ENCODE assay signal across 2 cellular contexts in the genomic region with DNA sequence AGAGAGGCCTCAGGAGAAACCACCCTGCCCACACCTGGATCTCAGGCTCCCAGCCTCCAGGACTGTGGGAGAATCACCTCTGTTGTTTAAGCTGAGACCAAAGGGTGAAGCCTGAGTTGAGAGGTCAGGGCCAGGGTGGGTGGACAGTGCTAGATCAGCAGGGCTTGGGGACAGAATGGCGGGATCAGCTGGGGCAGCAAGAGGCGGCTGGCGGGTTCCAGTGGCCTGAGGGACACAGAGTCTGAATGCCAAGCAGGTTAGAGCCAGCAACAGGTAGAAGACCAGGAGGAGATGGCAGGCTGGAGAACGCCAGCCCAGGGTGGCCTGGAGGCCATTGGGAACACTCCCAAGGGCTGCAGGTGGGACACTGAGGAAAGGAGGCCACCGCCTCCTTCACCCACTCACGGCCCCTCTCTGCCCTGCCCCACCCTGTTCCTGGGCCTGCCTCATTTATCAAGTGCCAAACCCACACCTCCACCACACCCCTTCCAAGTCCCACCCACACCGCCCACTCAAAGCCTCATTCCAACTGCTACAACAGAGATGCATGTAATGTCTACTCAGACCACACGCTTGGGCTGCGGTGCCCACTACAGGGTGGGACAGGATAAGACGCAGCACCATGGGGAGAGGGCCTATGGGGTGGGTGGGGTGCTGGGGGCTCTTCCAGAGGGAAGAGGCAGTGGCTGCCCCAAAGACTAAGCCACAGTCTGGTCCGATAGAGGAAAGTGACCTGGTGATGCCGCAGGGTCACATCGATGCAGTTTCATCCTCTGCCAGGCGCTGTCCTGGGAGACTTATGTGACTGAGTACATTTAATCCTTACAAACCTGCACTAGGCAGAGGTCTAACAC.
A peak's percentile ranks its signal among the peaks of the same experiment; 100 is the strongest.
TF ChIP-seq lines count a peak whose summit lies in the region.

No MANE protein-coding gene starts in this region.

TF ChIP-seq in HEK293, 187 proteins besides CTCF, POLR2A, EP300 and RAD21:
- TF ChIP-seq ZSCAN16 (tag by site-specific recombination; IDR thresholded peaks at IDR 0.05) (no peak), MEIS1 (CRISPR knock-in tag; IDR thresholded peaks at IDR 0.05; ENCODE audit: borderline replicate concordance) (no peak), KLF1 (tag by site-specific recombination; IDR thresholded peaks at IDR 0.05) (peak; percentile 99), ZSCAN30 (tag by site-specific recombination; IDR thresholded peaks at IDR 0.05) (no peak), ZFHX2 (tag by site-specific recombination; conservative IDR thresholded peaks at IDR 0.05) (peak; percentile 97), ZNF510 (tag by site-specific recombination; IDR thresholded peaks at IDR 0.05; ENCODE audit: insufficient replicate concordance) (no peak), SCRT2 (tag by site-specific recombination; IDR thresholded peaks at IDR 0.05) (0 out of 2 replicates have a peak, but pooled peaks have one; percentile 18), EGR2 (tag by site-specific recombination; IDR thresholded peaks at IDR 0.05; ENCODE audit: low read depth) (peak; percentile 95)

TF ChIP-seq in K562, 482 proteins besides CTCF, POLR2A, EP300 and RAD21:
- no peak for TF ChIP-seq ZNF561 (CRISPR knock-in tag; conservative IDR thresholded peaks at IDR 0.05)
- peak; percentile 75 for TF ChIP-seq EGR1 (conservative IDR thresholded peaks at IDR 0.05)
